In the genomic region with DNA sequence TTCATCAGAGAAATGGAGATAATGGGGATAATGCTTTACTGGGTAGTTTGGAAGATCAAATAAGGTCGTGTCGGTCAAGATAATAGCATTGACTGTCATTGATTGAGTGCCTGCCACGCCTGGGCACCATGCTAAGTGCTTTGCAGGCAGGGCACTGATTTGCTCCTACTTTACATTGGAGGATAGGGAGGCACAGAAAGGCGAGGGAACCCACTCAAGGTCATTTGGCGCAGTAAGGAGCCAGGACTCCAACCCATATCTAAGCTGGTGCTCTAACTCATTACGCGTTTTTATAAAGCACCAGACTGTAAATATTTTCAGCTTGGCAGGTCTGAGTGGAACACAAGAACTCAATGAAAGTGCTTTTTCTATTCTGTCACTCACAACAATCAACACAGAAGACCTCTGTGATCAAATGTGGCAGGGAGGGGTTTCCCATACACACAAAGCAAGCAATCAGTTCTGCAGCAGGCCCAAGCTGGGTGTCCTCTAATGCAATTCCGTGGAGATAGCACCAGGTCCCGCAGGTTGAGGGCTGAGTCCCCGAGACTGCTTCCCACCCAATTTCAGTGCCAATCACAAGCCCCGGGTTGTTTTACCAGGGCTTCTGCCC, we compare ENCODE assay signal across 17 cellular contexts.
DNase-seq lines count a peak whose midpoint lies in the region; ATAC-seq and TF ChIP-seq lines count a peak whose summit lies in the region.
"Had no signal": no experiment of that assay in that cellular context is flagged by ENCODE, and none has a peak within 500 bp of the region (broad histone marks: within the 10 kb centered on the region; RNA-seq: fewer than 3 reads in every experiment).

No MANE protein-coding gene starts in this region.

- peak overlapping the region; percentile 41 to 78 for H3K27ac Mint-ChIP-seq in stimulated activated naive CD8-positive, alpha-beta T cell treated with anti-CD3 and anti-CD28 coated beads, Interleukin-15, amount 100 ng/mL, for 72 hours
- H3K27ac Mint-ChIP-seq: CD4-positive, CD25-positive, alpha-beta regulatory T cell had no signal

- H3K9me3 Mint-ChIP-seq in stimulated activated naive CD8-positive, alpha-beta T cell treated with anti-CD3 and anti-CD28 coated beads, Interleukin-15, amount 100 ng/mL, for 72 hours = no peaks in the 10 kb centered on the region

- intact Hi-C loops in tibial artery (cut with DNase I; ENCODE audit: low total_unique reads) = no loop called here
- intact Hi-C loops in lower lobe of right lung (cut with DNase I) = no loop called here

- ATAC-seq in stimulated activated naive CD8-positive, alpha-beta T cell treated with anti-CD3 and anti-CD28 coated beads, Interleukin-15, amount 100 ng/mL, for 72 hours = no peak
- no peak for ATAC-seq in stimulated activated naive CD8-positive, alpha-beta T cell treated with anti-CD3 and anti-CD28 coated beads, Interleukin-15, Interleukin-2, amounts not matched to agents 100 U/mL and 50 U/mL, for 24 hours
- no peak for ATAC-seq in lower lobe of right lung
- ATAC-seq: HepG2 had no signal

- H3K27ac ChIP-seq in tibial artery (no peak overlapping the region), lower lobe of right lung (no peak overlapping the region)
- H3K27ac ChIP-seq: PC-9 had no signal

- H3K27me3 ChIP-seq in tibial artery (no peaks in the 10 kb centered on the region), lower lobe of right lung (ENCODE audit: low read depth) (no peaks in the 10 kb centered on the region)

- H3K4me1 ChIP-seq in tibial artery (no peaks in the 10 kb centered on the region), lower lobe of right lung (no peaks in the 10 kb centered on the region)

- no peaks in the 10 kb centered on the region for H3K36me3 ChIP-seq in tibial artery
- H3K36me3 ChIP-seq in lower lobe of right lung = no peaks in the 10 kb centered on the region

- no peaks in the 10 kb centered on the region for H3K4me1 Mint-ChIP-seq in stimulated activated naive CD8-positive, alpha-beta T cell treated with anti-CD3 and anti-CD28 coated beads, Interleukin-15, amount 100 ng/mL, for 72 hours
- H3K4me1 Mint-ChIP-seq: CD4-positive, CD25-positive, alpha-beta regulatory T cell had no signal

- no peak overlapping the region for H3K4me3 Mint-ChIP-seq in stimulated activated naive CD8-positive, alpha-beta T cell treated with anti-CD3 and anti-CD28 coated beads, Interleukin-15, amount 100 ng/mL, for 72 hours
- H3K4me3 Mint-ChIP-seq: CD4-positive, CD25-positive, alpha-beta regulatory T cell had no signal

- no peaks in the 10 kb centered on the region for H3K27me3 Mint-ChIP-seq in stimulated activated naive CD8-positive, alpha-beta T cell treated with anti-CD3 and anti-CD28 coated beads, Interleukin-15, amount 100 ng/mL, for 72 hours
- H3K27me3 Mint-ChIP-seq: CD4-positive, CD25-positive, alpha-beta regulatory T cell had no signal

- H3K9me3 ChIP-seq in tibial artery (no peaks in the 10 kb centered on the region), lower lobe of right lung (no peaks in the 10 kb centered on the region)

- H3K4me3 ChIP-seq in tibial artery (no peak overlapping the region), lower lobe of right lung (no peak overlapping the region)
- H3K4me3 ChIP-seq: PC-9 had no signal

- TF ChIP-seq CTCF in tibial artery (IDR thresholded peaks at IDR 0.05) = no peak
- no peak for TF ChIP-seq CTCF in lower lobe of right lung (IDR thresholded peaks at IDR 0.05)

- DNase-seq in stimulated activated naive CD8-positive, alpha-beta T cell treated with anti-CD3 and anti-CD28 coated beads, Interleukin-15, amount 100 ng/mL, for 72 hours = no peak
- DNase-seq in stimulated activated naive CD8-positive, alpha-beta T cell treated with anti-CD3 and anti-CD28 coated beads, Interleukin-15, Interleukin-2, amounts not matched to agents 100 U/mL and 50 U/mL, for 24 hours = no peak
- DNase-seq in NCI-H2227 treated with DMSO at 0.1 percent for 48 hours (lab: John Stamatoyannopoulos, UW) = peak; percentile 62
- DNase-seq in mesenteric fat pad (ENCODE audit: low spot score) = peak; percentile 37
- DNase-seq in NCI-H748 treated with DMSO at 0.1 percent for 48 hours (lab: John Stamatoyannopoulos, UW) = no peak
- no peak for DNase-seq in tibial artery
- no peak for DNase-seq in lower lobe of right lung
- DNase-seq: ACHN; AML-193; CD4-positive, CD25-positive, alpha-beta regulatory T cell; KG1; NCI-H1048; NCI-H1694; NCI-H2171; NCI-H774; PC-9 had no signal

Comparison
In these comparisons a context has a peak if more than half of its experiments do, and no peak if none do; other contexts are left out.
1. DNase-seq: peak in NCI-H2227 treated with DMSO at 0.1 percent for 48 hours (single experiment) and mesenteric fat pad (single experiment); none in stimulated activated naive CD8-positive, alpha-beta T cell treated with anti-CD3 and anti-CD28 coated beads, Interleukin-15, amount 100 ng/mL, for 72 hours (0 of 2), stimulated activated naive CD8-positive, alpha-beta T cell treated with anti-CD3 and anti-CD28 coated beads, Interleukin-15, Interleukin-2, amounts not matched to agents 100 U/mL and 50 U/mL, for 24 hours (single experiment), NCI-H748 treated with DMSO at 0.1 percent for 48 hours (single experiment), tibial artery (0 of 2) and lower lobe of right lung (single experiment).